In genomic region chr19:33553530-33554310, GRCh38 we compare ENCODE assay signal across 21 cellular contexts.
"Had no signal": no experiment of that assay in that cellular context is flagged by ENCODE, and none has a peak within 500 bp of the region (broad histone marks: within the 10 kb centered on the region; RNA-seq: fewer than 3 reads in every experiment).

No MANE protein-coding gene starts in this region.

- H3K27ac ChIP-seq: colonic mucosa, hepatocyte, pancreas, prostate gland, right lobe of liver, suprapubic skin, thyroid gland, uterus had no signal

- DNase-seq: colonic mucosa; dermis blood vessel endothelial cell; endodermal cell; foreskin melanocyte; mammary epithelial cell; natural killer cell; occipital lobe; right lobe of liver; stimulated activated CD4-positive, alpha-beta T cell treated with anti-CD3 and anti-CD28 coated beads, Interleukin-2, amount 100 ng/mL, for 24 hours; stimulated activated CD4-positive, alpha-beta T cell treated with anti-CD3 and anti-CD28 coated beads, Interleukin-4, amount 100 ng/mL, for 4 hours; stimulated activated naive CD4-positive, alpha-beta T cell treated with Interleukin-2 at 50 U/mL for 16 hours; thyroid gland; uterus had no signal

- H3K4me1 Mint-ChIP-seq: natural killer cell, neural crest cell had no signal

- H3K4me3 Mint-ChIP-seq: endodermal cell, natural killer cell, neural crest cell, type B pancreatic cell had no signal

- H3K27me3 ChIP-seq: colonic mucosa, pancreas, right lobe of liver, thyroid gland, uterus had no signal

- H3K4me2 ChIP-seq: hepatocyte had no signal

- ATAC-seq: left lobe of liver, natural killer cell, pancreas, right lobe of liver had no signal

- H3K79me2 ChIP-seq: hepatocyte had no signal

- H3K4me1 ChIP-seq: colonic mucosa, pancreas, prostate gland, right lobe of liver, thyroid gland, uterus had no signal

- H3K36me3 Mint-ChIP-seq: natural killer cell, type B pancreatic cell had no signal

- FAIRE-seq: islet of Langerhans, pancreas had no signal

- H3K4me3 ChIP-seq: colonic mucosa, hepatocyte, pancreas, prostate gland, right lobe of liver, suprapubic skin, thyroid gland, uterus had no signal

- H3K36me3 ChIP-seq: colonic mucosa, pancreas, prostate gland, right lobe of liver, suprapubic skin, thyroid gland, uterus had no signal

- H3K9me3 Mint-ChIP-seq: endodermal cell, natural killer cell, neural crest cell, type B pancreatic cell had no signal

- H2AFZ ChIP-seq: hepatocyte had no signal

- H3K9me3 ChIP-seq: colonic mucosa, pancreas, prostate gland, right lobe of liver, suprapubic skin, thyroid gland, uterus had no signal

- H3K27ac Mint-ChIP-seq: endodermal cell, natural killer cell, type B pancreatic cell had no signal
